ENCODE assay signal across 10 cellular contexts in the genomic region with DNA sequence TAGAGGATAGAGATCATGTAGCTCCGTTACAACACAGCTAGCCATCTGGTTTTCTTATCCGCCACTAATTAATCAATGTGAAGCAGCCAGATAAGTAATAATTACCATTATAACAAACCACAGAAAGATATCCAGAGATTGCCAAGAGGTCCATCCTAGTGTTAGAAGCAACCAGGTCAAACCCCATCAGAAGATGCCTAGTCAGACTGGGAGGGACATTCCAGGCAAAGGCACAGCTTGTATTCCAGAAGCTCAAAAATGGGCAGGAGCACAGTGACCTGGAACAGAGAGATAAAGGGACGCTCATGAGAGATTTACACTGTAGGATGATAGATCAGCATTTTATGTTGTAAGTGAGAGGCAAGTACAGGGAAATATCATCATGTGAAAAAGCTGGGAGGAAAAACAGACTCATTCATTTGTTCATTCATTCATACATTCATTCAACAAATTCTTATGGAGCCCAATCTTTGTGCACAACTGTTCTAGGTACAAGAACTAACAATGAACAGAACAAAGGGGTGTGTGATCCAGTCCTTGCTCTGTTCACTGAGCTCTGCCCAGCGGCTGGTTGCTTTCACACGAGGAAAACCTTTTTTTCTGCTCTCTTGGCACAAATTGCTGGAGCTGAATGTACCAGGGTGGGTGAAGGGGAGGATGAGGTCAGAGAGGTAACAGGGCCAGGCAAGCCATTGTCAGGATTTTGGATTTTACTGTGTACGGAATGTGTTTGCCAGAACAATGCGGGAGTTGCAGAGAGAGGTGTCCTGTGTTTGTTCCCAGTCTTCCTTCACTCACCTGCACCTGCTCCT.
A peak's percentile ranks its signal among the peaks of the same experiment; 100 is the strongest.
DNase-seq lines count a peak whose midpoint lies in the region; ATAC-seq and TF ChIP-seq lines count a peak whose summit lies in the region.
"Had no signal": no experiment of that assay in that cellular context is flagged by ENCODE, and none has a peak within 500 bp of the region (broad histone marks: within the 10 kb centered on the region; RNA-seq: fewer than 3 reads in every experiment).

No MANE protein-coding gene starts in this region.

- DNase-seq in HFFc6 = no peak
- DNase-seq in MCF 10A (ENCODE audit: unreplicated experiment) = no peak
- peak; percentile 11 for DNase-seq in left kidney (ENCODE audit: low read depth, low spot score)
- DNase-seq in AG08396 (ENCODE audit: low spot score) = no peak
- no peak for DNase-seq in NCI-H187 (lab: John Stamatoyannopoulos, UW)
- no peak for DNase-seq in progenitor cell of endocrine pancreas (ENCODE audit: low spot score, unreplicated experiment)
- no peak for DNase-seq in T1000 (lab: John Stamatoyannopoulos, UW)
- DNase-seq: activated naive CD8-positive, alpha-beta T cell treated with anti-CD3 and anti-CD28 coated beads, Interleukin-2, amount 10 ng/mL, durations not matched to agents 7 days and 5 days had no signal

- CTCF ChIA-PET in MCF 10A (lab: Yijun Ruan, JAX) = interaction anchor here (0.6 to 1.9 kb wide), 9 partner anchors 8 to 645 kb away, joined by 3 to 8 read pairs (median 3); no protein-coding TSS in a partner anchor

- H3K4me1 Mint-ChIP-seq in HFFc6 (ENCODE audit: low read depth) (peaks cover 34% of the 10 kb centered on the region), MCF 10A (ENCODE audit: insufficient read depth, unreplicated experiment) (peaks cover 15% of the 10 kb centered on the region), progenitor cell of endocrine pancreas (ENCODE audit: low read depth) (peaks cover 29% of the 10 kb centered on the region)
- peaks cover 6% of the 10 kb centered on the region for H3K4me1 Mint-ChIP-seq in stimulated activated memory B cell treated with anti-CD40 and anti-IgM and Interleukin-4, amounts not matched to agents 10 μg/mL and 1 μg/mL and 100 μg/mL, for 72 hours

- no peak for ATAC-seq in stimulated activated memory B cell treated with anti-CD40 and anti-IgM and Interleukin-4, amounts not matched to agents 10 μg/mL and 1 μg/mL and 100 μg/mL, for 72 hours
- ATAC-seq: activated CD4-positive, CD25-positive, alpha-beta regulatory T cell treated with anti-CD3 and anti-CD28 coated beads, Interleukin-2, amount 50 U/mL, for 24 hours had no signal

- H3K27ac Mint-ChIP-seq in HFFc6 = peak overlapping the region; percentile 90
- H3K27ac Mint-ChIP-seq in MCF 10A (ENCODE audit: low read depth, unreplicated experiment) = peak overlapping the region; percentile 50
- peak overlapping the region; percentile 55 for H3K27ac Mint-ChIP-seq in stimulated activated memory B cell treated with anti-CD40 and anti-IgM and Interleukin-4, amounts not matched to agents 10 μg/mL and 1 μg/mL and 100 μg/mL, for 72 hours
- H3K27ac Mint-ChIP-seq in progenitor cell of endocrine pancreas = no peak overlapping the region
- H3K27ac Mint-ChIP-seq: activated naive CD8-positive, alpha-beta T cell treated with anti-CD3 and anti-CD28 coated beads, Interleukin-2, amount 10 ng/mL, durations not matched to agents 7 days and 5 days had no signal

- POLR2A ChIA-PET in MCF 10A (lab: Yijun Ruan, JAX) = interaction anchor here (0.6 to 1.5 kb wide), 6 partner anchors 52 to 272 kb away, joined by 3 to 6 read pairs (median 4); a partner anchor contains a TSS

- H3K27me3 Mint-ChIP-seq in HFFc6 (ENCODE audit: insufficient read depth) = no peaks in the 10 kb centered on the region; the same call in 1 of the 2 replicates
- no peaks in the 10 kb centered on the region for H3K27me3 Mint-ChIP-seq in MCF 10A (ENCODE audit: insufficient read depth, unreplicated experiment)
- no peaks in the 10 kb centered on the region for H3K27me3 Mint-ChIP-seq in stimulated activated memory B cell treated with anti-CD40 and anti-IgM and Interleukin-4, amounts not matched to agents 10 μg/mL and 1 μg/mL and 100 μg/mL, for 72 hours
- H3K27me3 Mint-ChIP-seq in progenitor cell of endocrine pancreas = peaks cover 37% of the 10 kb centered on the region
- H3K27me3 Mint-ChIP-seq: activated naive CD8-positive, alpha-beta T cell treated with anti-CD3 and anti-CD28 coated beads, Interleukin-2, amount 10 ng/mL, durations not matched to agents 7 days and 5 days had no signal

- H3K4me3 Mint-ChIP-seq in HFFc6 (no peak overlapping the region), MCF 10A (ENCODE audit: unreplicated experiment) (no peak overlapping the region), progenitor cell of endocrine pancreas (ENCODE audit: low read depth) (no peak overlapping the region)
- H3K4me3 Mint-ChIP-seq in stimulated activated memory B cell treated with anti-CD40 and anti-IgM and Interleukin-4, amounts not matched to agents 10 μg/mL and 1 μg/mL and 100 μg/mL, for 72 hours = no peak overlapping the region
- H3K4me3 Mint-ChIP-seq: activated naive CD8-positive, alpha-beta T cell treated with anti-CD3 and anti-CD28 coated beads, Interleukin-2, amount 10 ng/mL, durations not matched to agents 7 days and 5 days had no signal

- no peak for TF ChIP-seq CTCF in HFFc6 (IDR thresholded peaks at IDR 0.05)
- TF ChIP-seq CTCF in MCF 10A (IDR thresholded peaks at IDR 0.05; ENCODE audit: unreplicated experiment) = no peak
- no peak for TF ChIP-seq CTCF in progenitor cell of endocrine pancreas (IDR thresholded peaks at IDR 0.05; ENCODE audit: unreplicated experiment)

- H3K9me3 Mint-ChIP-seq in HFFc6 (no peaks in the 10 kb centered on the region), MCF 10A (ENCODE audit: unreplicated experiment) (no peaks in the 10 kb centered on the region), progenitor cell of endocrine pancreas (ENCODE audit: low read depth) (no peaks in the 10 kb centered on the region)
- peaks cover 3% of the 10 kb centered on the region for H3K9me3 Mint-ChIP-seq in stimulated activated memory B cell treated with anti-CD40 and anti-IgM and Interleukin-4, amounts not matched to agents 10 μg/mL and 1 μg/mL and 100 μg/mL, for 72 hours
- H3K9me3 Mint-ChIP-seq: activated naive CD8-positive, alpha-beta T cell treated with anti-CD3 and anti-CD28 coated beads, Interleukin-2, amount 10 ng/mL, durations not matched to agents 7 days and 5 days had no signal

- BruUV-seq in MCF 10A (replicated peaks; lab: Mats Ljungman, UMichigan) = no TSS peak

- intact Hi-C loops in MCF 10A (cut with micrococcal nuclease) = loop anchor here (10.0 kb wide), 2 partner anchors 151 to 309 kb away; no protein-coding TSS in a partner anchor

- H3K36me3 Mint-ChIP-seq in HFFc6 (ENCODE audit: low read depth) = no peaks in the 10 kb centered on the region
- peaks cover 3% of the 10 kb centered on the region for H3K36me3 Mint-ChIP-seq in MCF 10A (ENCODE audit: insufficient read depth, unreplicated experiment)
- H3K36me3 Mint-ChIP-seq in stimulated activated memory B cell treated with anti-CD40 and anti-IgM and Interleukin-4, amounts not matched to agents 10 μg/mL and 1 μg/mL and 100 μg/mL, for 72 hours = peaks cover 20% of the 10 kb centered on the region
- no peaks in the 10 kb centered on the region for H3K36me3 Mint-ChIP-seq in progenitor cell of endocrine pancreas (ENCODE audit: insufficient read depth)
